7 cellular contexts compared by ENCODE assay signal in genomic region chr15:74383695-74384565, GRCh38. TPM values are rescaled to one million over a fixed set of nuclear protein-coding genes. Genes with fewer than 3 reads are reported as not detected.
DNase-seq lines count a peak whose midpoint lies in the region; ATAC-seq lines count a peak whose summit lies in the region.

No MANE protein-coding gene starts in this region.

- no peaks in the 10 kb centered on the region for H3K36me3 Mint-ChIP-seq in memory B cell

- no peaks in the 10 kb centered on the region for H3K27me3 Mint-ChIP-seq in memory B cell

- peak overlapping the region; percentile 57 for H3K4me3 Mint-ChIP-seq in memory B cell

- H3K9me3 Mint-ChIP-seq in memory B cell = no peaks in the 10 kb centered on the region

- peaks cover 41% of the 10 kb centered on the region for H3K4me1 Mint-ChIP-seq in memory B cell

- intact Hi-C loops in left cardiac atrium (cut with DNase I) (loop anchor here (2.0 kb wide), 2 partner anchors 57 to 105 kb away; no protein-coding TSS in a partner anchor), cardiac septum (cut with DNase I) (no loop called here), sciatic nerve (cut with DNase I) (loop anchor here (2.0 to 5.0 kb wide), 2 partner anchors 53 to 383 kb away; no protein-coding TSS in a partner anchor)

- DNase-seq in activated CD8-positive, alpha-beta memory T cell treated with anti-CD3 and anti-CD28 coated beads for 24 hours = peak; percentile 89
- peak; percentile 72 to 73 for DNase-seq in memory B cell (ENCODE audit: low spot score in 2 of 2)
- no peak for DNase-seq in left cardiac atrium
- DNase-seq in cardiac septum (ENCODE audit: low spot score) = no peak
- DNase-seq in sciatic nerve (ENCODE audit: low spot score) = no peak

- peak overlapping the region; percentile 96 for H3K27ac Mint-ChIP-seq in memory B cell

- ATAC-seq in GM19328 (IDR thresholded peaks at IDR 0.05; ENCODE audit: unreplicated experiment) (peak; percentile 40), HG03139 (IDR thresholded peaks at IDR 0.05; ENCODE audit: unreplicated experiment) (peak; percentile 30), memory B cell (ENCODE audit: low read depth) (peak; percentile 66), left cardiac atrium (no peak), sciatic nerve (no peak)

RNA-seq across cellular contexts. Expression of gene CYP11A1, which starts 16.5 kb away (rescaled TPM):
- 1 to 10 TPM in 1 of 2 donors, under 1 TPM in 1; 0.29 to 1.8 TPM for total RNA-seq in left cardiac atrium
- 2.5 TPM for total RNA-seq in cardiac septum
- total RNA-seq in sciatic nerve = 4.3 TPM

RNA-seq across cellular contexts. Expression of gene SEMA7A, which starts 49.8 kb away (rescaled TPM):
- 1 to 10 TPM; 1.8 to 1.9 TPM for total RNA-seq in left cardiac atrium
- total RNA-seq in cardiac septum = 1.5 TPM
- total RNA-seq in sciatic nerve = 30.9 TPM

Comparison
In these comparisons a context has a peak if more than half of its experiments do, and no peak if none do; other contexts are left out.
1. ATAC-seq: peak in GM19328 (single experiment), HG03139 (single experiment) and memory B cell (single experiment); none in left cardiac atrium (0 of 2) and sciatic nerve (single experiment).
2. DNase-seq: peak in activated CD8-positive, alpha-beta memory T cell treated with anti-CD3 and anti-CD28 coated beads for 24 hours (single experiment) and memory B cell (2 of 2); none in left cardiac atrium (single experiment), cardiac septum (single experiment) and sciatic nerve (single experiment).
3. RNA of gene SEMA7A, which starts 49.8 kb away (total RNA-seq): 30.9 TPM in sciatic nerve (single experiment); 1.8 to 1.9 TPM in left cardiac atrium and 1.5 TPM in cardiac septum (single experiment); every median in the first group is over 10 times any median in the second.